In genomic region chr16:53209489-53209888, GRCh38 we compare ENCODE assay signal across 8 cellular contexts.
DNase-seq lines count a peak whose midpoint lies in the region; ATAC-seq and TF ChIP-seq lines count a peak whose summit lies in the region.

No MANE protein-coding gene starts in this region.

- H3K36me3 ChIP-seq in SK-N-MC (ENCODE audit: insufficient read depth, low read length) (no peaks in the 10 kb centered on the region), hepatocyte (replicated peaks; ENCODE audit: insufficient read depth, low read depth) (no peaks in the 10 kb centered on the region)

- peak overlapping the region; percentile 83 for H3K4me3 ChIP-seq in SK-N-MC
- peak overlapping the region; percentile 33 for H3K4me3 ChIP-seq in hepatocyte

- peaks cover 75% of the 10 kb centered on the region for H3K79me2 ChIP-seq in hepatocyte

- H3K36me3 Mint-ChIP-seq in stimulated activated effector memory CD8-positive, alpha-beta T cell treated with anti-CD3 and anti-CD28 coated beads, Interleukin-12 subunit alpha, Interleukin-12 subunit beta, amount 100 ng/mL, for 72 hours, result no peaks in the 10 kb centered on the region

- peak overlapping the region; percentile 26 for H3K4me3 Mint-ChIP-seq in stimulated activated effector memory CD8-positive, alpha-beta T cell treated with anti-CD3 and anti-CD28 coated beads, Interleukin-12 subunit alpha, Interleukin-12 subunit beta, amount 100 ng/mL, for 72 hours

- H3K27ac ChIP-seq in SK-N-MC (peak overlapping the region; percentile 97; the same call in 1 of the 2 replicates), hepatocyte (peak overlapping the region; percentile 92)

- no peak overlapping the region for H2AFZ ChIP-seq in hepatocyte

- TF ChIP-seq CTCF in hepatocyte (IDR thresholded peaks at IDR 0.05; ENCODE audit: poor library complexity) (no peak), GM13977 (IDR thresholded peaks at IDR 0.05; ENCODE audit: extremely low read depth, insufficient read depth, missing control alignments) (no peak)

- peak; percentile 39 for DNase-seq in NCI-H2171 treated with DMSO at 0.1 percent for 48 hours (lab: John Stamatoyannopoulos, UW)
- no peak for DNase-seq in NCI-H2171 (lab: John Stamatoyannopoulos, UW)
- DNase-seq in SK-N-MC (ENCODE audit: low read depth, low spot score), result no peak
- DNase-seq in hepatocyte (ENCODE audit: low spot score), result no peak
- DNase-seq in stimulated activated effector memory CD8-positive, alpha-beta T cell treated with anti-CD3 and anti-CD28 coated beads, Interleukin-12 subunit alpha, Interleukin-12 subunit beta, amount 100 ng/mL, for 72 hours (ENCODE audit: low spot score in 2 of 2), result no peak
- DNase-seq in GM13977 (ENCODE audit: low spot score), result no peak
- no peak for DNase-seq in activated gamma-delta T cell treated with Interleukin-2 at 50 U/mL for 16 hours
- no peak for DNase-seq in NCI-H146 (lab: John Stamatoyannopoulos, UW)

- no peaks in the 10 kb centered on the region for H3K9me2 ChIP-seq in hepatocyte (replicated peaks; ENCODE audit: insufficient read depth)

- H3K27ac Mint-ChIP-seq in stimulated activated effector memory CD8-positive, alpha-beta T cell treated with anti-CD3 and anti-CD28 coated beads, Interleukin-12 subunit alpha, Interleukin-12 subunit beta, amount 100 ng/mL, for 72 hours, result no peak overlapping the region

- peaks cover 6% of the 10 kb centered on the region for H3K4me1 ChIP-seq in hepatocyte (ENCODE audit: insufficient read depth)

- peaks cover 26% of the 10 kb centered on the region for H3K4me1 Mint-ChIP-seq in stimulated activated effector memory CD8-positive, alpha-beta T cell treated with anti-CD3 and anti-CD28 coated beads, Interleukin-12 subunit alpha, Interleukin-12 subunit beta, amount 100 ng/mL, for 72 hours

- H3K9ac ChIP-seq in SK-N-MC (ENCODE audit: insufficient read length), result peak overlapping the region; percentile 88

- in situ Hi-C loops in GM13977 (cut with MboI; ENCODE audit: low pct_unique_long_range_greater_than_20kb, low sequenced_read_pairs, unreplicated experiment), result no loop called here

- H3K27me3 ChIP-seq in hepatocyte, result no peaks in the 10 kb centered on the region

- no peaks in the 10 kb centered on the region for H3K9me3 Mint-ChIP-seq in stimulated activated effector memory CD8-positive, alpha-beta T cell treated with anti-CD3 and anti-CD28 coated beads, Interleukin-12 subunit alpha, Interleukin-12 subunit beta, amount 100 ng/mL, for 72 hours

- H4K20me1 ChIP-seq in hepatocyte (ENCODE audit: insufficient read depth, poor library complexity, severe bottlenecking), result no peaks in the 10 kb centered on the region

- no peak for ATAC-seq in stimulated activated effector memory CD8-positive, alpha-beta T cell treated with anti-CD3 and anti-CD28 coated beads, Interleukin-12 subunit alpha, Interleukin-12 subunit beta, amount 100 ng/mL, for 72 hours

- no peaks in the 10 kb centered on the region for H3K9me3 ChIP-seq in SK-N-MC (ENCODE audit: low read depth, low read length)
- H3K9me3 ChIP-seq in hepatocyte (ENCODE audit: low read depth), result no peaks in the 10 kb centered on the region

- 29% methylated on average over 5 of the region's 5 CpGs for WGBS in hepatocyte (ENCODE audit: low lambda C conversion rate, missing lambda C conversion rate)

- H3K4me2 ChIP-seq in hepatocyte, result peak overlapping the region; percentile 77
